ENCODE assay signal across 12 cellular contexts in the genomic region with DNA sequence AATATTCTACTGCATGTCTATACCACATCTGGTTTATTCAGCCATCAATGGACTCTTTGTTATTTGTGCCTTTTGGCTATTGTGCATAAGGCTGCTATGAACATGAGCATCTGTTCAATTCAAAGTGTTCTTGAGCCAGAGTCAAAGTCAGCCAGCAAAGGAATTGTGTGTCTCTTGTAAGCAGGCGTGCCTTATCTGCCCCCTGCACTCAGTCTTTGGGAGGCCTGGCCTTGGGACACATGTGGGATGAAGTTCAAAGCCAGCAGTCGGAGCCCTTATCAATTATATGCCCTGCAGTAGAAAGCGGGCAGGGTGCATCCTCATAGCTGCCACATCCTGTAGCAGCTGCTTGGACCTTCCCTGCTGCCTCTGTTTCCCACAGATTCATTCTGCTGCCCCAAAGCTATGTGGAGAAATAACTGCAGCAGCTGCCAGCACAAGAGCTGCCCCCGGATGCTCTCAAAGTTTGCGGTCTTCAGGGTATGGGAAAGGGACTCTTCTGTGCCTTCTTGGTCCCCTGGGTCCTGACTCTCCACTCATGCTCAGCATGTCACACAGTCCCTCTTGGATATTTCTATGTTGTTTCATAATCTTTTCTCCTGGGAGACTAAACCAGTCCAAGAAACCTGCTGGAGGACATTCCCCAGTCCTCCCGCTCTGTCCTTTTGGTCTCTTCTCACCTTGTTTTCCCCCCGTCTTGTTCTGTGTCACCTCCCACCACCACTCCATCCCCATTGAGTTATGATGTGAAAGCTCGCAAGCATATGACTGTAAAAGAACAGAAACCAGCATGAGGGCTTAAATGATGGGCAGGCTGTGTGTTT. TPM values are rescaled to one million over a fixed set of nuclear protein-coding genes. Genes with fewer than 3 reads are reported as not detected.
DNase-seq lines count a peak whose midpoint lies in the region; ATAC-seq, FAIRE-seq and TF ChIP-seq lines count a peak whose summit lies in the region.
"Had no signal": no experiment of that assay in that cellular context is flagged by ENCODE, and none has a peak within 500 bp of the region (broad histone marks: within the 10 kb centered on the region; RNA-seq: fewer than 3 reads in every experiment).

No MANE protein-coding gene starts in this region.

- TF ChIP-seq POLR2A in HepG2 (IDR thresholded peaks at IDR 0.05; ENCODE audit: insufficient read depth in 1 of 2, low read depth in 2 of 2, low read length in 2 of 2) = no peak

- in situ Hi-C loops in HepG2 (cut with HindIII; ENCODE audit: extremely low pct_ligation_motif_present, low pct_unique_long_range_greater_than_20kb) = no loop called here

- TF ChIP-seq RAD21 in HepG2 (CRISPR knock-in tag; IDR thresholded peaks at IDR 0.05) = no peak

- no peak overlapping the region for H3K4me3 ChIP-seq in HepG2 (replicated peaks in 1 of 3; ENCODE audit: insufficient read depth in 1 of 3, low read depth in 2 of 3, low read length in 3 of 3)
- H3K4me3 ChIP-seq: MG63 had no signal

- no peak overlapping the region for H3K4me3 Mint-ChIP-seq in activated naive CD8-positive, alpha-beta T cell treated with anti-CD3 and anti-CD28 coated beads for 36 hours

- intact Hi-C loops in HepG2 (cut with micrococcal nuclease; ENCODE audit: unreplicated experiment) = no loop called here

- H2AFZ ChIP-seq in HepG2 (ENCODE audit: low read length) = no peak overlapping the region

- no peaks in the 10 kb centered on the region for H3K27me3 Mint-ChIP-seq in activated naive CD8-positive, alpha-beta T cell treated with anti-CD3 and anti-CD28 coated beads for 36 hours

- 92% methylated on average over 7 of the region's 8 CpGs for whole genome bisulfite sequencing in HepG2 (ENCODE audit: low lambda C conversion rate)

- H3K4me1 ChIP-seq in HepG2 (ENCODE audit: insufficient read depth, low read length) = no peaks in the 10 kb centered on the region

- H3K36me3 Mint-ChIP-seq in activated naive CD8-positive, alpha-beta T cell treated with anti-CD3 and anti-CD28 coated beads for 36 hours = no peaks in the 10 kb centered on the region

- H4K20me1 ChIP-seq in HepG2 (ENCODE audit: insufficient read depth, low read length) = no peaks in the 10 kb centered on the region

- POLR2A ChIA-PET in HepG2 (lab: Yijun Ruan, JAX) = no interaction called here

- TF ChIP-seq CTCF in HepG2 (CRISPR knock-in tag; IDR thresholded peaks at IDR 0.05) = no peak

- FAIRE-seq in HepG2 (lab: Jason Lieb, UNC) = no peak

- H3K4me1 Mint-ChIP-seq in activated naive CD8-positive, alpha-beta T cell treated with anti-CD3 and anti-CD28 coated beads for 36 hours = no peaks in the 10 kb centered on the region

- no peaks in the 10 kb centered on the region for H3K79me2 ChIP-seq in HepG2 (ENCODE audit: insufficient read depth, low read length)

- ATAC-seq in HepG2 (peak; percentile 15; the same call in 2 of the 3 replicates), HG02588 (IDR thresholded peaks at IDR 0.05; ENCODE audit: unreplicated experiment) (no peak)
- ATAC-seq: Panc1 had no signal

- no peaks in the 10 kb centered on the region for H3K9me3 ChIP-seq in HepG2 (ENCODE audit: low read length)
- H3K9me3 ChIP-seq: MG63 had no signal

- H3K36me3 ChIP-seq in HepG2 (replicated peaks in 1 of 2; ENCODE audit: control insufficient read depth in 1 of 2, insufficient read depth in 2 of 2, low read length in 2 of 2) = peaks cover 24 to 40% of the 10 kb centered on the region in 2 experiments

- CTCF ChIA-PET in HepG2 (lab: Yijun Ruan, JAX; ENCODE audit: low intra/inter-chr PET ratio, low total read pairs) = no interaction called here

- no peak overlapping the region for H3K27ac Mint-ChIP-seq in activated naive CD8-positive, alpha-beta T cell treated with anti-CD3 and anti-CD28 coated beads for 36 hours

- peak; percentile 23 for DNase-seq in OCI-M2 (lab: John Stamatoyannopoulos, UW; ENCODE audit: unreplicated experiment)
- no peak for DNase-seq in HepG2 (ENCODE audit: low spot score)
- DNase-seq in substantia nigra (lab: John Stamatoyannopoulos, UW) = no peak
- no peak for DNase-seq in NCI-H1694 treated with DMSO at 0.1 percent for 48 hours (lab: John Stamatoyannopoulos, UW)
- no peak for DNase-seq in activated naive CD8-positive, alpha-beta T cell treated with anti-CD3 and anti-CD28 coated beads for 36 hours
- no peak for DNase-seq in stimulated activated CD4-positive, alpha-beta T cell treated with anti-CD3 and anti-CD28 coated beads, Interleukin-4, amount 100 ng/mL, for 4 hours
- DNase-seq: effector CD4-positive, alpha-beta T cell; MG63; NCI-H226 had no signal

- no peak overlapping the region for H3K4me2 ChIP-seq in HepG2 (ENCODE audit: low read depth, low read length)

- no peak overlapping the region for H3K9ac ChIP-seq in HepG2 (ENCODE audit: insufficient read depth, low read depth, low read length)

- H3K27ac ChIP-seq in cingulate gyrus (ENCODE audit: low read depth, low read length) (peak overlapping the region; percentile 6), HepG2 (ENCODE audit: extremely low read length, insufficient read depth, low read length) (no peak overlapping the region), substantia nigra (ENCODE audit: low read depth, low read length, poor library complexity, severe bottlenecking) (peak overlapping the region; percentile 21)

- no peak for TF ChIP-seq EP300 in HepG2 (IDR thresholded peaks at IDR 0.05; ENCODE audit: low read depth in 2 of 2, low read length in 2 of 2)
- no peak for TF ChIP-seq EP300 in HepG2 (CRISPR knock-in tag; IDR thresholded peaks at IDR 0.05; ENCODE audit: borderline replicate concordance)

- H3K27me3 ChIP-seq in HepG2 (ENCODE audit: control insufficient read depth in 1 of 2, insufficient read depth in 2 of 2, low read length in 2 of 2) = no peaks in the 10 kb centered on the region
- H3K27me3 ChIP-seq: MG63 had no signal

- BruUV-seq in HepG2 (replicated peaks; lab: Mats Ljungman, UMichigan) = TSS peak; percentile 15

- no peaks in the 10 kb centered on the region for H3K9me3 Mint-ChIP-seq in activated naive CD8-positive, alpha-beta T cell treated with anti-CD3 and anti-CD28 coated beads for 36 hours

TF ChIP-seq in HepG2, 621 proteins besides CTCF, POLR2A, EP300 and RAD21 (continues in another document):
- TF ChIP-seq DNMT3B (CRISPR knock-in tag; conservative IDR thresholded peaks at IDR 0.05) (no peak), SMYD3 (CRISPR knock-in tag; IDR thresholded peaks at IDR 0.05) (no peak), SIN3B (IDR thresholded peaks at IDR 0.05; ENCODE audit: low read length) (no peak), ZNF263 (CRISPR knock-in tag; IDR thresholded peaks at IDR 0.05) (no peak), ZNF451 (CRISPR knock-in tag; IDR thresholded peaks at IDR 0.05) (no peak), ZNF10 (CRISPR knock-in tag; IDR thresholded peaks at IDR 0.05; ENCODE audit: borderline replicate concordance, low read depth) (no peak), MAZ (IDR thresholded peaks at IDR 0.05; ENCODE audit: borderline replicate concordance, low read depth, low read length) (no peak), MAZ (CRISPR knock-in tag; IDR thresholded peaks at IDR 0.05; ENCODE audit: low read depth) (no peak), XRCC5 (optimal IDR thresholded peaks at IDR 0.05; ENCODE audit: low read length) (no peak)
- TF ChIP-seq, protein P1, sequence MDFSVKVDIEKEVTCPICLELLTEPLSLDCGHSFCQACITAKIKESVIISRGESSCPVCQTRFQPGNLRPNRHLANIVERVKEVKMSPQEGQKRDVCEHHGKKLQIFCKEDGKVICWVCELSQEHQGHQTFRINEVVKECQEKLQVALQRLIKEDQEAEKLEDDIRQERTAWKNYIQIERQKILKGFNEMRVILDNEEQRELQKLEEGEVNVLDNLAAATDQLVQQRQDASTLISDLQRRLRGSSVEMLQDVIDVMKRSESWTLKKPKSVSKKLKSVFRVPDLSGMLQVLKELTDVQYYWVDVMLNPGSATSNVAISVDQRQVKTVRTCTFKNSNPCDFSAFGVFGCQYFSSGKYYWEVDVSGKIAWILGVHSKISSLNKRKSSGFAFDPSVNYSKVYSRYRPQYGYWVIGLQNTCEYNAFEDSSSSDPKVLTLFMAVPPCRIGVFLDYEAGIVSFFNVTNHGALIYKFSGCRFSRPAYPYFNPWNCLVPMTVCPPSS (IDR thresholded peaks at IDR 0.05) = no peak

RNA-seq across cellular contexts. Expression of a gene that starts 35.9 kb away (rescaled TPM):
- 26.0 and 43.6 TPM in 2 replicates for total RNA-seq in HepG2 (2016; rRNA removed; fragmentation: Illumina TruSeq; extraction: Trizol)
- 3.9 and 6.1 TPM in 2 replicates for total RNA-seq in HepG2 (2016; cell fraction: cytosol; rRNA removed; fragmentation: Illumina TruSeq; extraction: Trizol; ENCODE audit: low read depth)
- total RNA-seq in HepG2 (2016; cell fraction: insoluble cytoplasmic fraction; rRNA removed; fragmentation: Illumina TruSeq; extraction: Trizol) = 25.0 and 46.7 TPM in 2 replicates
- 13.4 and 15.9 TPM in 2 replicates for total RNA-seq in HepG2 (2016; cell fraction: membrane; rRNA removed; fragmentation: Illumina TruSeq; extraction: Trizol)
- total RNA-seq in HepG2 (2016; cell fraction: nucleus; rRNA removed; fragmentation: Illumina TruSeq; extraction: Trizol) = 41.3 and 43.8 TPM in 2 replicates
- polyA plus RNA-seq in HepG2 (2011; rRNA removed) = 165 and 166 TPM in 2 replicates
- 92.7 and 157 TPM in 2 replicates for polyA plus RNA-seq in HepG2 (2011; cell fraction: cytosol; rRNA removed)
- 23.0 and 39.1 TPM in 2 replicates for polyA plus RNA-seq in HepG2 (2011; cell fraction: nucleus; rRNA removed)
- 133 and 173 TPM in 2 replicates for polyA plus RNA-seq in HepG2 (2012)
- polyA plus RNA-seq in HepG2 (2016; cell fraction: cytosol; fragmentation: Illumina TruSeq; extraction: Trizol; ENCODE audit: low read depth) = 3.2 and 4.0 TPM in 2 replicates
- polyA plus RNA-seq in HepG2 (2016; cell fraction: insoluble cytoplasmic fraction; fragmentation: Illumina TruSeq; extraction: Trizol; ENCODE audit: low read depth) = 31.1 and 33.2 TPM in 2 replicates
- 7.2 and 8.6 TPM in 2 replicates for polyA plus RNA-seq in HepG2 (2016; cell fraction: membrane; fragmentation: Illumina TruSeq; extraction: Trizol; ENCODE audit: low read depth)
- polyA plus RNA-seq in HepG2 (2016; cell fraction: nucleus; fragmentation: Illumina TruSeq; extraction: Trizol; ENCODE audit: insufficient read depth, low read depth) = 64.0 and 71.6 TPM in 2 replicates
- 94.3 and 94.7 TPM in 2 replicates for polyA minus RNA-seq in HepG2 (2011; rRNA and poly(A)+ RNA removed; ENCODE audit: low replicate concordance)
- polyA minus RNA-seq in HepG2 (2011; cell fraction: cytosol; rRNA and poly(A)+ RNA removed) = 96.8 and 115 TPM in 2 replicates
- polyA minus RNA-seq in HepG2 (2011; cell fraction: nucleus; rRNA and poly(A)+ RNA removed) = 47.3 and 69.9 TPM in 2 replicates
- 10 to 100 TPM; 36.0 to 36.3 TPM for total RNA-seq in activated naive CD8-positive, alpha-beta T cell treated with anti-CD3 and anti-CD28 coated beads for 36 hours
